14 cellular contexts compared by ENCODE assay signal in the genomic region with DNA sequence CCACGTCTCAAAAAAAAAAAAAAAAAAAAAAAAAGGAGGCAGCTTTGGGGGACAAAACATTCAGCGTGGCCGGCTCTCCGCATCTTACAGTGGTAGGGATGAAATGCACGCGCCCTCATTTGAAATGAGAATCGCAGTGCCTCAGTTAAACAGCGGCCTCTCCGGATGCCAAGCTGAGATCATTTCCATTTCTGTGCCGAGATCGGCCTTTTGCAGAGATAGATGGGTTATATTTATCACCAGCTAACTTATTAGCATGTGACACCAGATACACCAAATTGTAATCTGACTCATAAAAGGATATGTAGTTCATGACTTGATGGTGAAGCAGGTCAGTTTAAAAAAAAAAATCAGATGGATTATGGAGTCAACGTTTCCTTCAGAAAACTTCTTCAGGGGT.
"Had no signal": no experiment of that assay in that cellular context is flagged by ENCODE, and none has a peak within 500 bp of the region (broad histone marks: within the 10 kb centered on the region; RNA-seq: fewer than 3 reads in every experiment).

No MANE protein-coding gene starts in this region.

- H3K36me3 ChIP-seq: right lobe of liver, suprapubic skin, upper lobe of left lung had no signal

- H3K9me3 ChIP-seq: right lobe of liver, suprapubic skin, upper lobe of left lung had no signal

- ATAC-seq: natural killer cell, right lobe of liver had no signal

- H3K27ac ChIP-seq: coronary artery, epithelial cell of prostate, right lobe of liver, suprapubic skin, upper lobe of left lung, WERI-Rb-1 had no signal

- DNase-seq: activated CD4-positive, alpha-beta T cell treated with anti-CD3 and anti-CD28 coated beads for 4 hours; activated naive CD4-positive, alpha-beta T cell treated with anti-CD3 and anti-CD28 coated beads for 36 hours; central memory CD4-positive, alpha-beta T cell; effector memory CD4-positive, alpha-beta T cell; natural killer cell; right lobe of liver; stimulated activated CD4-positive, alpha-beta T cell treated with anti-CD3 and anti-CD28 coated beads, Interleukin-12 subunit alpha, Interleukin-12 subunit beta, amount 100 ng/mL, for 4 hours; stimulated activated naive CD4-positive, alpha-beta T cell treated with Interleukin-2 at 50 U/mL for 16 hours; T-helper 1 cell; upper lobe of left lung; WERI-Rb-1 had no signal

- H3K27me3 ChIP-seq: right lobe of liver, suprapubic skin, upper lobe of left lung had no signal

- H3K4me3 ChIP-seq: coronary artery, right lobe of liver, suprapubic skin, upper lobe of left lung had no signal
